Comparison of ENCODE assay signal across 16 cellular contexts in the genomic region with DNA sequence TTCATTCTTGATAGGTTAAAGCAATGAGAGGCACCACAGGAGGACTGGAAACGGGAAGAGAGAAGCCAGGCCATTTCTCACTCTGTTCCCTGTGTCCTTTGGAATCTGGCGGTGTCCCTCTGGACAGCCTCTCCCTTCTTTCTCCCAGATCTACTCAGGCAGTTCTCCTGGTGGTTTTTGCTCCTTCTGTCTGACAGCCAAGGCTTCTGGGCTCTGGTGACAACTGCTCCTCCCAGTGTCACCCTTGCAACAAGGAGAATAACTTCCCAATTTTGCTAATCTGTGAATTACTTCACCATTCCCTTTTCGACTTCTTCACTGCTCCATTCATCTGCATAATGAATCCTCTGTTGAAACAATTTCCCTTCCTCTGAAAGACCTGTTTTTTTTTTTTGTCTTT. TPM values are rescaled to one million over a fixed set of nuclear protein-coding genes. Genes with fewer than 3 reads are reported as not detected.
DNase-seq lines count a peak whose midpoint lies in the region; ATAC-seq and TF ChIP-seq lines count a peak whose summit lies in the region.
"Had no signal": no experiment of that assay in that cellular context is flagged by ENCODE, and none has a peak within 500 bp of the region (broad histone marks: within the 10 kb centered on the region; RNA-seq: fewer than 3 reads in every experiment).

No MANE protein-coding gene starts in this region.

- H3K9me3 ChIP-seq in naive thymus-derived CD4-positive, alpha-beta T cell (ENCODE audit: control insufficient read depth in 2 of 3, low read length in 3 of 3): no peaks in the 10 kb centered on the region
- no peaks in the 10 kb centered on the region for H3K9me3 ChIP-seq in breast epithelium

- no peak for TF ChIP-seq CTCF in breast epithelium (IDR thresholded peaks at IDR 0.05)

- H3K4me3 Mint-ChIP-seq in naive thymus-derived CD4-positive, alpha-beta T cell: no peak overlapping the region
- H3K4me3 Mint-ChIP-seq: neural progenitor cell had no signal

- H3K9me3 Mint-ChIP-seq in naive thymus-derived CD4-positive, alpha-beta T cell: peaks cover 0 to 19% (median 6%) of the 10 kb centered on the region in 11 donors

- H3K36me3 Mint-ChIP-seq in naive thymus-derived CD4-positive, alpha-beta T cell: peaks cover 22 to 66% (median 47%) of the 10 kb centered on the region in 5 donors

- no peaks in the 10 kb centered on the region for H3K36me3 ChIP-seq in naive thymus-derived CD4-positive, alpha-beta T cell (ENCODE audit: control insufficient read depth in 2 of 3, insufficient read depth in 3 of 3, low read length in 3 of 3)
- H3K36me3 ChIP-seq in breast epithelium: no peaks in the 10 kb centered on the region
- H3K36me3 ChIP-seq: neural progenitor cell had no signal

- POLR2A ChIA-PET in naive thymus-derived CD4-positive, alpha-beta T cell (lab: Charles Lee): no interaction called here

- CTCF ChIA-PET in naive thymus-derived CD4-positive, alpha-beta T cell (lab: Charles Lee): no interaction called here

- peaks cover 29 to 72% (median 63%) of the 10 kb centered on the region in 7 donors for H3K4me1 Mint-ChIP-seq in naive thymus-derived CD4-positive, alpha-beta T cell

- H3K27ac ChIP-seq in naive thymus-derived CD4-positive, alpha-beta T cell (ENCODE audit: low read depth, low read length): no peak overlapping the region
- H3K27ac ChIP-seq in breast epithelium: no peak overlapping the region
- H3K27ac ChIP-seq: KMS-11, neural progenitor cell had no signal

- no peaks in the 10 kb centered on the region for H3K27me3 ChIP-seq in naive thymus-derived CD4-positive, alpha-beta T cell (ENCODE audit: control insufficient read depth in 2 of 2, insufficient read depth in 2 of 2, low read length in 2 of 2)
- H3K27me3 ChIP-seq in breast epithelium: no peaks in the 10 kb centered on the region
- H3K27me3 ChIP-seq: dorsolateral prefrontal cortex, neural progenitor cell had no signal

- no peak overlapping the region for H3K4me3 ChIP-seq in naive thymus-derived CD4-positive, alpha-beta T cell (ENCODE audit: low read length)
- H3K4me3 ChIP-seq in breast epithelium: no peak overlapping the region
- H3K4me3 ChIP-seq: dorsolateral prefrontal cortex, neural progenitor cell had no signal

- peak; percentile 20 for DNase-seq in Ammon's horn (ENCODE audit: low spot score)
- DNase-seq in GF-D8 (lab: John Stamatoyannopoulos, UW): peak; percentile 1
- peak; percentile 59 for DNase-seq in cerebellar cortex (ENCODE audit: low spot score)
- DNase-seq in naive thymus-derived CD4-positive, alpha-beta T cell: no peak
- DNase-seq in T-helper 2 cell: no peak
- no peak for DNase-seq in breast epithelium (ENCODE audit: low spot score in 2 of 2)
- DNase-seq in NCI-H345 treated with DMSO at 0.1 percent for 48 hours (lab: John Stamatoyannopoulos, UW; ENCODE audit: unreplicated experiment): no peak
- DNase-seq: DMS53; NCI-H1694 treated with DMSO at 0.1 percent for 48 hours; NCI-H774; stimulated activated naive CD4-positive, alpha-beta T cell had no signal

- H3K27me3 Mint-ChIP-seq in naive thymus-derived CD4-positive, alpha-beta T cell: no peaks in the 10 kb centered on the region

- TF ChIP-seq POLR2A in breast epithelium (IDR thresholded peaks at IDR 0.05): no peak

- no peak for ATAC-seq in naive thymus-derived CD4-positive, alpha-beta T cell
- no peak for ATAC-seq in GM21381 (IDR thresholded peaks at IDR 0.05; ENCODE audit: unreplicated experiment)

- intact Hi-C loops in naive thymus-derived CD4-positive, alpha-beta T cell (cut with micrococcal nuclease): no loop called here
- intact Hi-C loops in breast epithelium (cut with DNase I; ENCODE audit: low total_unique reads): no loop called here

- H3K4me1 ChIP-seq in naive thymus-derived CD4-positive, alpha-beta T cell (ENCODE audit: control insufficient read depth in 2 of 2, insufficient read depth in 2 of 2, low read length in 2 of 2): no peaks in the 10 kb centered on the region
- no peaks in the 10 kb centered on the region for H3K4me1 ChIP-seq in breast epithelium
- H3K4me1 ChIP-seq: neural progenitor cell had no signal

- H3K27ac Mint-ChIP-seq in naive thymus-derived CD4-positive, alpha-beta T cell: peak overlapping the region in 7 of 9 donors; percentile 51 to 91 (median 77)
- H3K27ac Mint-ChIP-seq: activated T-helper 2 cell treated with anti-CD3 and anti-CD28 coated beads, Interferon-gamma antibody, Interleukin-2, Interleukin-4, amounts not matched to agents 10 μg/mL and 5 μg/mL and 100 μg/mL, durations not matched to agents 14 hours and 24 hours and 36 hours; neural progenitor cell had no signal

RNA-seq across cellular contexts. Expression of a gene that starts 56.4 kb away (rescaled TPM):
- total RNA-seq in naive thymus-derived CD4-positive, alpha-beta T cell: 100 to 1,000 TPM in 4 of 5 experiments, 10 to 100 TPM in 1; 79.6 to 268 (median 151) TPM
- 10 to 100 TPM; 49.7 to 81.2 TPM for polyA plus RNA-seq in naive thymus-derived CD4-positive, alpha-beta T cell
- 100 to 1,000 TPM in 1 of 3 donors, 10 to 100 TPM in 2; 14.1 to 177 (median 17.3) TPM for total RNA-seq in breast epithelium

Comparison
In these comparisons a context has a peak if more than half of its experiments do, and no peak if none do; other contexts are left out.
1. DNase-seq: peak in Ammon's horn (single experiment), GF-D8 (single experiment) and cerebellar cortex (single experiment); none in naive thymus-derived CD4-positive, alpha-beta T cell (0 of 9), T-helper 2 cell (0 of 5), breast epithelium (0 of 2) and NCI-H345 treated with DMSO at 0.1 percent for 48 hours (single experiment).